Comparison of ENCODE assay signal across 2 cellular contexts in the genomic region with DNA sequence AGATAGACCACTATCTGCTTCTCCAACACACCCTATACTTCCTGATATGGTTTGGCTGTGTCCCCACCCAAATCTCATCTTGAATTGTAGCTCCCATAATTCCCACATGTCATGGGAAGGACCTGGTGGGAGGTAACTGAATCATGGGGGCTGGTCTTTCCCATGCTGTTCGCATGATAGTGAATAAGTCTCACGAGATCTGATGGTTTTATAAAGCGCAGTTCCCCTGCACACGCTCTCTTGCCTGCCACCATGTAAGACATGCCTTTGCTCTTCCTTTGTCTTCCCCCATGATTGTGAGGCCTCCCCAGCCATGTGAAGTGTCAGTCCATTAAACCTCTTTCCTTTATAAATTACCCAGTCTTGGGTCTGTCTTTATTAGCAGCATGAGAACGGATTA.
TF ChIP-seq lines count a peak whose summit lies in the region.

No MANE protein-coding gene starts in this region.

TF ChIP-seq in K562, 482 proteins besides CTCF, POLR2A, EP300 and RAD21:
- TF ChIP-seq ZNF431 (CRISPR knock-in tag; IDR thresholded peaks at IDR 0.05), result peak; percentile 89
- 0 out of 4 replicates have a peak, but pooled peaks have one; percentile 10 to 18 for TF ChIP-seq TRIM24 (IDR thresholded peaks at IDR 0.05)
- TF ChIP-seq, protein P1, sequence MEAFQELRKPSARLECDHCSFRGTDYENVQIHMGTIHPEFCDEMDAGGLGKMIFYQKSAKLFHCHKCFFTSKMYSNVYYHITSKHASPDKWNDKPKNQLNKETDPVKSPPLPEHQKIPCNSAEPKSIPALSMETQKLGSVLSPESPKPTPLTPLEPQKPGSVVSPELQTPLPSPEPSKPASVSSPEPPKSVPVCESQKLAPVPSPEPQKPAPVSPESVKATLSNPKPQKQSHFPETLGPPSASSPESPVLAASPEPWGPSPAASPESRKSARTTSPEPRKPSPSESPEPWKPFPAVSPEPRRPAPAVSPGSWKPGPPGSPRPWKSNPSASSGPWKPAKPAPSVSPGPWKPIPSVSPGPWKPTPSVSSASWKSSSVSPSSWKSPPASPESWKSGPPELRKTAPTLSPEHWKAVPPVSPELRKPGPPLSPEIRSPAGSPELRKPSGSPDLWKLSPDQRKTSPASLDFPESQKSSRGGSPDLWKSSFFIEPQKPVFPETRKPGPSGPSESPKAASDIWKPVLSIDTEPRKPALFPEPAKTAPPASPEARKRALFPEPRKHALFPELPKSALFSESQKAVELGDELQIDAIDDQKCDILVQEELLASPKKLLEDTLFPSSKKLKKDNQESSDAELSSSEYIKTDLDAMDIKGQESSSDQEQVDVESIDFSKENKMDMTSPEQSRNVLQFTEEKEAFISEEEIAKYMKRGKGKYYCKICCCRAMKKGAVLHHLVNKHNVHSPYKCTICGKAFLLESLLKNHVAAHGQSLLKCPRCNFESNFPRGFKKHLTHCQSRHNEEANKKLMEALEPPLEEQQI (IDR thresholded peaks at IDR 0.05), result peak; percentile 64

TF ChIP-seq in HepG2, 621 proteins besides CTCF, POLR2A, EP300 and RAD21:
- 0 out of 2 replicates have a peak, but pooled peaks have one; percentile 39 for TF ChIP-seq ZNF431 (CRISPR knock-in tag; IDR thresholded peaks at IDR 0.05; ENCODE audit: borderline replicate concordance, low read depth)
- peak; percentile 54; the same call in 1 of the 2 replicates for TF ChIP-seq ZNF430 (CRISPR knock-in tag; IDR thresholded peaks at IDR 0.05)
